ENCODE assay signal across 1 cellular context in genomic region chr1:61504840-61505239, GRCh38.
TF ChIP-seq lines count a peak whose summit lies in the region.

No MANE protein-coding gene starts in this region.

TF ChIP-seq in WTC11, 78 proteins besides CTCF, POLR2A, EP300 and RAD21 (continued from another document):
- TF ChIP-seq, protein P1, sequence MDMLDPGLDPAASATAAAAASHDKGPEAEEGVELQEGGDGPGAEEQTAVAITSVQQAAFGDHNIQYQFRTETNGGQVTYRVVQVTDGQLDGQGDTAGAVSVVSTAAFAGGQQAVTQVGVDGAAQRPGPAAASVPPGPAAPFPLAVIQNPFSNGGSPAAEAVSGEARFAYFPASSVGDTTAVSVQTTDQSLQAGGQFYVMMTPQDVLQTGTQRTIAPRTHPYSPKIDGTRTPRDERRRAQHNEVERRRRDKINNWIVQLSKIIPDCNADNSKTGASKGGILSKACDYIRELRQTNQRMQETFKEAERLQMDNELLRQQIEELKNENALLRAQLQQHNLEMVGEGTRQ (CRISPR knock-in tag; IDR thresholded peaks at IDR 0.05), result no peak
- TF ChIP-seq ZNF121 (CRISPR knock-in tag; IDR thresholded peaks at IDR 0.05), result no peak
